9 cellular contexts compared by ENCODE assay signal in the genomic region with DNA sequence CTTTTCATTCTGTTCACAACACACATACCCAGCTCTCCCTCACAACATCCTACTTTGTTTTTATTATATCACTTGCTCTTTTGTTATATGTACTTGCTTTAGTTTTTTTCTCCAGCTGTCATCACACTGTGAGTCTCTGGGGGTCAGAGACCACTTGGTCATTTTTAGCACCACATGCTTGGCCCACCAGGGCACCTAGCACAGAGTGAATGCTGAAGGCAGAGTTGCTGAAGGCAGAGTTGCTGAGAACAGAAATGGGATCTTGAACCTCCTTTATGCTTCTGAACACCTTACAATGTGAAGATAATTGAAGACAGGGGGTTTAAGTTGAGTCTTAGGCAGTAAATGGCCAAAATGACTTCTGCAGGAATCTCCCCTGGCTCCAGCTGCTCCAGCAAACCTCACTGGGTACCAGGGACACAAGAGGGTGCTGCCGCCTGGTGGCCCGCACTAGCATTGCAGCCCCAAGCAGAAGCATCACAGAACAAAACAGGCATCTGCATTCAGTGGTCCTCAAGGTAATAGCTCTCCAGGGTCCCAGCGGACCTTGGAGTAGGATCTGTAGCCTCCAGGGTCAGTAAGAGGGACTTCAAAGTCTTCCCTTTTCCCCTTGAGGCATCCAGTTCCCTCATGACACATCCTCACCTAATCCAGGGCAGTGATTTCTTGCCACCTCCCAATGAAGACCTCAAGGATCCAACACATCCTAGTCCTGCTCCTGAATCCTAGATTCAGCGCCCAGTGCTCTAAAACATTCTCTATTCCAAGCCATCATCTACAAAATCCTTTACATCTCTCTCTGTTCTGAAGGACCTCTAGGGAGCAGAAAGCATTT.
DNase-seq lines count a peak whose midpoint lies in the region; ATAC-seq and TF ChIP-seq lines count a peak whose summit lies in the region.
"Had no signal": no experiment of that assay in that cellular context is flagged by ENCODE, and none has a peak within 500 bp of the region (broad histone marks: within the 10 kb centered on the region; RNA-seq: fewer than 3 reads in every experiment).

No MANE protein-coding gene starts in this region.

- H3K27me3 ChIP-seq in lower lobe of right lung (ENCODE audit: low read depth) = no peaks in the 10 kb centered on the region

- DNase-seq in NCI-H1436 (lab: John Stamatoyannopoulos, UW) = peak; percentile 1
- no peak for DNase-seq in NCI-H1436 treated with DMSO at 0.1 percent for 48 hours (lab: John Stamatoyannopoulos, UW)
- peak; percentile 30 for DNase-seq in HEK293T (ENCODE audit: extremely low spot score)
- DNase-seq in WTC11 (ENCODE audit: low spot score) = peak; percentile 19
- no peak for DNase-seq in lower lobe of right lung
- DNase-seq in NCI-H1417 treated with DMSO at 0.1 percent for 48 hours (lab: John Stamatoyannopoulos, UW) = no peak
- no peak for DNase-seq in D341Med (ENCODE audit: low spot score)
- no peak for DNase-seq in AG20443 (ENCODE audit: low spot score)

- TF ChIP-seq CTCF in WTC11 (IDR thresholded peaks at IDR 0.05) (0 out of 2 replicates have a peak, but pooled peaks have one; percentile 41), lower lobe of right lung (IDR thresholded peaks at IDR 0.05) (peak; percentile 68)

- H3K9me3 Mint-ChIP-seq in WTC11 = peaks cover 78% of the 10 kb centered on the region

- no peaks in the 10 kb centered on the region for H3K36me3 ChIP-seq in lower lobe of right lung

- no peaks in the 10 kb centered on the region for H3K4me1 ChIP-seq in lower lobe of right lung

- H3K4me3 Mint-ChIP-seq in WTC11 = no peak overlapping the region
- H3K4me3 Mint-ChIP-seq: T-helper 1 cell treated with Interleukin-12 subunit alpha and Interleukin-12 subunit beta and Interleukin-4 antibody, amounts not matched to agents 30 μg/mL and 1 μg/mL, for 36 hours had no signal

- H3K9me3 ChIP-seq in lower lobe of right lung = no peaks in the 10 kb centered on the region

- H3K4me3 ChIP-seq in lower lobe of right lung = no peak overlapping the region

- H3K4me1 Mint-ChIP-seq in WTC11 = no peaks in the 10 kb centered on the region

- CTCF ChIA-PET in HEK293T (lab: Yijun Ruan, JAX) = no interaction called here
- CTCF ChIA-PET in WTC11 (lab: Charles Lee) = no interaction called here

- H3K27me3 Mint-ChIP-seq in WTC11 (ENCODE audit: low read depth) = peaks cover 6% of the 10 kb centered on the region

- no peak overlapping the region for H3K27ac ChIP-seq in lower lobe of right lung

- ATAC-seq in WTC11 (no peak), lower lobe of right lung (peak; percentile 21 to 46)

- H3K36me3 Mint-ChIP-seq in WTC11 = peaks cover 71% of the 10 kb centered on the region

- POLR2A ChIA-PET in HEK293T (lab: Yijun Ruan, JAX) (no interaction called here), WTC11 (lab: Charles Lee) (no interaction called here)

- intact Hi-C loops in lower lobe of right lung (cut with DNase I) = no loop called here

- no peak overlapping the region for H3K27ac Mint-ChIP-seq in WTC11
- H3K27ac Mint-ChIP-seq: T-helper 1 cell treated with Interleukin-12 subunit alpha and Interleukin-12 subunit beta and Interleukin-4 antibody, amounts not matched to agents 30 μg/mL and 1 μg/mL, for 36 hours had no signal

TF ChIP-seq in HEK293T, 16 proteins besides CTCF, POLR2A, EP300 and RAD21:
- TF ChIP-seq LEF1 (IDR thresholded peaks at IDR 0.05; ENCODE audit: borderline replicate concordance) (no peak), ZNF384 (IDR thresholded peaks at IDR 0.05) (no peak), HDGF (IDR thresholded peaks at IDR 0.05; ENCODE audit: borderline replicate concordance) (no peak), FOXK2 (IDR thresholded peaks at IDR 0.05) (no peak), CTBP1 (IDR thresholded peaks at IDR 0.05; ENCODE audit: borderline replicate concordance) (no peak), BHLHE40 (IDR thresholded peaks at IDR 0.05; ENCODE audit: borderline replicate concordance) (no peak), ARNT (IDR thresholded peaks at IDR 0.05) (no peak), SP1 (IDR thresholded peaks at IDR 0.05) (no peak), NFRKB (IDR thresholded peaks at IDR 0.05) (no peak), SUZ12 (IDR thresholded peaks at IDR 0.05) (no peak), FOXM1 (IDR thresholded peaks at IDR 0.05; ENCODE audit: borderline replicate concordance) (no peak)
- TF ChIP-seq, protein P1, sequence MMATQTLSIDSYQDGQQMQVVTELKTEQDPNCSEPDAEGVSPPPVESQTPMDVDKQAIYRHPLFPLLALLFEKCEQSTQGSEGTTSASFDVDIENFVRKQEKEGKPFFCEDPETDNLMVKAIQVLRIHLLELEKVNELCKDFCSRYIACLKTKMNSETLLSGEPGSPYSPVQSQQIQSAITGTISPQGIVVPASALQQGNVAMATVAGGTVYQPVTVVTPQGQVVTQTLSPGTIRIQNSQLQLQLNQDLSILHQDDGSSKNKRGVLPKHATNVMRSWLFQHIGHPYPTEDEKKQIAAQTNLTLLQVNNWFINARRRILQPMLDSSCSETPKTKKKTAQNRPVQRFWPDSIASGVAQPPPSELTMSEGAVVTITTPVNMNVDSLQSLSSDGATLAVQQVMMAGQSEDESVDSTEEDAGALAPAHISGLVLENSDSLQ (IDR thresholded peaks at IDR 0.05) = no peak

TF ChIP-seq in WTC11, 78 proteins besides CTCF, POLR2A, EP300 and RAD21:
- TF ChIP-seq, protein P2, sequence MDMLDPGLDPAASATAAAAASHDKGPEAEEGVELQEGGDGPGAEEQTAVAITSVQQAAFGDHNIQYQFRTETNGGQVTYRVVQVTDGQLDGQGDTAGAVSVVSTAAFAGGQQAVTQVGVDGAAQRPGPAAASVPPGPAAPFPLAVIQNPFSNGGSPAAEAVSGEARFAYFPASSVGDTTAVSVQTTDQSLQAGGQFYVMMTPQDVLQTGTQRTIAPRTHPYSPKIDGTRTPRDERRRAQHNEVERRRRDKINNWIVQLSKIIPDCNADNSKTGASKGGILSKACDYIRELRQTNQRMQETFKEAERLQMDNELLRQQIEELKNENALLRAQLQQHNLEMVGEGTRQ (CRISPR knock-in tag; IDR thresholded peaks at IDR 0.05) = no peak
- TF ChIP-seq ZNF317 (CRISPR knock-in tag; IDR thresholded peaks at IDR 0.05; ENCODE audit: borderline replicate concordance, low read depth) (no peak), NR2C2 (CRISPR knock-in tag; IDR thresholded peaks at IDR 0.05) (no peak), TP53 (CRISPR knock-in tag; IDR thresholded peaks at IDR 0.05) (no peak)
- TF ChIP-seq, protein P3, sequence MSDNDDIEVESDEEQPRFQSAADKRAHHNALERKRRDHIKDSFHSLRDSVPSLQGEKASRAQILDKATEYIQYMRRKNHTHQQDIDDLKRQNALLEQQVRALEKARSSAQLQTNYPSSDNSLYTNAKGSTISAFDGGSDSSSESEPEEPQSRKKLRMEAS (CRISPR knock-in tag; IDR thresholded peaks at IDR 0.05) = no peak

Comparison
In these comparisons a context has a peak if more than half of its experiments do, and no peak if none do; other contexts are left out.
1. DNase-seq: peak in NCI-H1436 (single experiment), HEK293T (single experiment) and WTC11 (single experiment); none in NCI-H1436 treated with DMSO at 0.1 percent for 48 hours (single experiment), lower lobe of right lung (single experiment), NCI-H1417 treated with DMSO at 0.1 percent for 48 hours (single experiment), D341Med (single experiment) and AG20443 (single experiment).